30 cellular contexts compared by ENCODE assay signal in genomic region chr1:31959521-31959920, GRCh38. TPM values are rescaled to one million over a fixed set of nuclear protein-coding genes. Genes with fewer than 3 reads are reported as not detected.
DNase-seq lines count a peak whose midpoint lies in the region; ATAC-seq, FAIRE-seq and TF ChIP-seq lines count a peak whose summit lies in the region.
"Had no signal": no experiment of that assay in that cellular context is flagged by ENCODE, and none has a peak within 500 bp of the region (broad histone marks: within the 10 kb centered on the region; RNA-seq: fewer than 3 reads in every experiment).

No MANE protein-coding gene starts in this region.

- intact Hi-C loops in activated CD4-positive, alpha-beta memory T cell treated with anti-CD3 and anti-CD28 coated beads for 36 hours (cut with micrococcal nuclease), result no loop called here
- intact Hi-C loops in GM12878 (cut with micrococcal nuclease; ENCODE audit: unreplicated experiment), result no loop called here

- no peak overlapping the region for H2BK15ac ChIP-seq in neuronal stem cell (ENCODE audit: low read length)

- no peak overlapping the region for H3K9ac ChIP-seq in GM12878 (ENCODE audit: control insufficient read depth, insufficient read depth, low read length)
- no peak overlapping the region for H3K9ac ChIP-seq in neuronal stem cell (ENCODE audit: low read depth, low read length, poor library complexity)
- H3K9ac ChIP-seq: BLaER1 had no signal

- in situ Hi-C loops in GM12878 (cut with MboI), result no loop called here

- no peak overlapping the region for H2BK5ac ChIP-seq in neuronal stem cell (ENCODE audit: low read length)

- TF ChIP-seq CTCF in GM12878 (IDR thresholded peaks at IDR 0.05 in 2 of 3, conservative IDR thresholded peaks at IDR 0.05 in 1 of 3; ENCODE audit: control insufficient read depth in 2 of 3, extremely low read depth in 1 of 3, insufficient read depth in 1 of 3, low read depth in 3 of 3, low read length in 3 of 3), result no peak

- no peak for ATAC-seq in GM12878
- ATAC-seq in HG03045 (IDR thresholded peaks at IDR 0.05; ENCODE audit: unreplicated experiment), result no peak
- ATAC-seq: gastroesophageal sphincter, HepG2, T-cell, upper lobe of right lung had no signal

- peak overlapping the region; percentile 48 for H3K27ac Mint-ChIP-seq in activated CD4-positive, alpha-beta memory T cell treated with anti-CD3 and anti-CD28 coated beads, Interleukin-2, amount 10 ng/mL, durations not matched to agents 7 days and 5 days
- no peak overlapping the region for H3K27ac Mint-ChIP-seq in activated CD4-positive, alpha-beta memory T cell treated with anti-CD3 and anti-CD28 coated beads for 36 hours
- peak overlapping the region; percentile 7 to 89 (median 52) for H3K27ac Mint-ChIP-seq in CD8-positive, alpha-beta memory T cell

- no peak overlapping the region for H3K23ac ChIP-seq in neuronal stem cell (ENCODE audit: low read depth, low read length, poor library complexity)

- H3K4me3 ChIP-seq in CD8-positive, alpha-beta memory T cell (ENCODE audit: low read length), result no peak overlapping the region
- H3K4me3 ChIP-seq in GM12878 (no peak overlapping the region), neuronal stem cell (ENCODE audit: low read length in 2 of 2) (no peak overlapping the region), small intestine (ENCODE audit: low read depth in 1 of 2, low read length in 2 of 2) (no peak overlapping the region)
- H3K4me3 ChIP-seq: BLaER1, gastroesophageal sphincter, prostate gland, sigmoid colon, SJSA1, upper lobe of right lung had no signal

- WGBS in GM12878 (ENCODE audit: insufficient coverage, insufficient replicate concordance, low lambda C conversion rate, missing lambda C conversion rate), result 94% methylated on average over 4 of the region's 4 CpGs
- no CpG with 5 or more reads among the region's 4 CpGs for WGBS in neuronal stem cell (ENCODE audit: extremely low coverage in 2 of 2, insufficient read length in 2 of 2, insufficient replicate concordance in 1 of 2), 2 donors
- 98 to 99% (median 98%) methylated on average over 4 of the region's 4 CpGs for WGBS in small intestine, 3 donors

- H4K91ac ChIP-seq in neuronal stem cell (ENCODE audit: low read depth, low read length, poor library complexity), result no peak overlapping the region

- peaks cover 87% of the 10 kb centered on the region for H3K4me1 Mint-ChIP-seq in activated CD4-positive, alpha-beta memory T cell treated with anti-CD3 and anti-CD28 coated beads, Interleukin-2, amount 10 ng/mL, durations not matched to agents 7 days and 5 days
- peaks cover 63% of the 10 kb centered on the region for H3K4me1 Mint-ChIP-seq in activated CD4-positive, alpha-beta memory T cell treated with anti-CD3 and anti-CD28 coated beads for 36 hours (ENCODE audit: low read depth)
- H3K4me1 Mint-ChIP-seq in CD8-positive, alpha-beta memory T cell, result peaks cover 46 to 83% (median 70%) of the 10 kb centered on the region in 3 donors

- no peak overlapping the region for H4K8ac ChIP-seq in neuronal stem cell (ENCODE audit: low read depth, low read length)

- no peak overlapping the region for H2BK120ac ChIP-seq in neuronal stem cell (ENCODE audit: low read depth, low read length)

- no TSS peak for BruUV-seq in GM12878 (replicated peaks; lab: Mats Ljungman, UMichigan)

- no peak overlapping the region for H3K4ac ChIP-seq in neuronal stem cell (ENCODE audit: low read length)

- H2AFZ ChIP-seq in GM12878 (ENCODE audit: control insufficient read depth, low read depth, low read length) (no peak overlapping the region), neuronal stem cell (ENCODE audit: low read length) (no peak overlapping the region)

- H3K9me3 ChIP-seq in CD8-positive, alpha-beta memory T cell (ENCODE audit: low read length), result no peaks in the 10 kb centered on the region
- H3K9me3 ChIP-seq in GM12878 (replicated peaks; ENCODE audit: control insufficient read depth, insufficient read depth, low read length) (no peaks in the 10 kb centered on the region), neuronal stem cell (replicated peaks in 1 of 2; ENCODE audit: control insufficient read depth in 2 of 2, insufficient read depth in 1 of 2, low read depth in 1 of 2, low read length in 2 of 2) (no peaks in the 10 kb centered on the region), small intestine (ENCODE audit: control insufficient read depth, low read depth) (no peaks in the 10 kb centered on the region)
- H3K9me3 ChIP-seq: BLaER1, gastroesophageal sphincter, prostate gland, sigmoid colon, SJSA1, upper lobe of right lung had no signal

- no peak for DNase-seq in activated CD4-positive, alpha-beta memory T cell treated with anti-CD3 and anti-CD28 coated beads, Interleukin-2, amount 10 ng/mL, durations not matched to agents 7 days and 5 days
- DNase-seq in activated CD4-positive, alpha-beta memory T cell treated with anti-CD3 and anti-CD28 coated beads for 36 hours, result no peak
- no peak for DNase-seq in CD8-positive, alpha-beta memory T cell
- DNase-seq in GM12878 (ENCODE audit: low read depth, low spot score) (no peak), neuronal stem cell (ENCODE audit: low spot score) (no peak), small intestine (no peak), DMS153 treated with DMSO at 0.1 percent for 48 hours (lab: John Stamatoyannopoulos, UW; ENCODE audit: unreplicated experiment) (no peak)
- DNase-seq: ACHN; activated CD8-positive, alpha-beta memory T cell treated with anti-CD3 and anti-CD28 coated beads, Interleukin-2, amount 50 U/mL, for 48 hours; activated effector memory CD4-positive, alpha-beta T cell treated with anti-CD3 and anti-CD28 coated beads, Interleukin-2, amount 50 U/mL, for 16 hours; amygdala; cortex of kidney; NCI-H1092; NCI-H187; NCI-H69; stimulated activated CD4-positive, alpha-beta T cell treated with anti-CD3 and anti-CD28 coated beads, Interleukin-15, amount 100 ng/mL, for 24 hours; T-cell; upper lobe of right lung had no signal

- no peaks in the 10 kb centered on the region for H3K9me3 Mint-ChIP-seq in activated CD4-positive, alpha-beta memory T cell treated with anti-CD3 and anti-CD28 coated beads, Interleukin-2, amount 10 ng/mL, durations not matched to agents 7 days and 5 days
- H3K9me3 Mint-ChIP-seq in activated CD4-positive, alpha-beta memory T cell treated with anti-CD3 and anti-CD28 coated beads for 36 hours, result no peaks in the 10 kb centered on the region
- H3K9me3 Mint-ChIP-seq in CD8-positive, alpha-beta memory T cell, result no peaks in the 10 kb centered on the region
- H3K9me3 Mint-ChIP-seq: T-cell had no signal

- no peak overlapping the region for H3K27ac ChIP-seq in CD8-positive, alpha-beta memory T cell (ENCODE audit: low read depth, low read length)
- H3K27ac ChIP-seq in GM12878 (ENCODE audit: control insufficient read depth, insufficient read depth) (peak overlapping the region; percentile 41), neuronal stem cell (replicated peaks; ENCODE audit: low read length) (no peak overlapping the region), small intestine (ENCODE audit: low read depth in 1 of 2, low read length in 1 of 2) (no peak overlapping the region)
- H3K27ac ChIP-seq: BLaER1, gastroesophageal sphincter, HL-60, prostate gland, sigmoid colon, SJSA1, upper lobe of right lung had no signal

- RAD21 ChIA-PET in GM12878 (lab: Charles Lee; ENCODE audit: unreplicated experiment), result interaction anchor here (3.5 to 6.7 kb wide), 3 partner anchors 17 to 46 kb away, joined by 8 to 157 read pairs (median 65); partner anchors contain the start of gene PTP4A2

- TF ChIP-seq POLR2A in GM12878 (IDR thresholded peaks at IDR 0.05; ENCODE audit: low read depth, low read length), result no peak

- H3K4me3 Mint-ChIP-seq in activated CD4-positive, alpha-beta memory T cell treated with anti-CD3 and anti-CD28 coated beads, Interleukin-2, amount 10 ng/mL, durations not matched to agents 7 days and 5 days, result no peak overlapping the region
- H3K4me3 Mint-ChIP-seq in activated CD4-positive, alpha-beta memory T cell treated with anti-CD3 and anti-CD28 coated beads for 36 hours, result no peak overlapping the region
- no peak overlapping the region for H3K4me3 Mint-ChIP-seq in CD8-positive, alpha-beta memory T cell

- no peaks in the 10 kb centered on the region for H3K79me1 ChIP-seq in neuronal stem cell (ENCODE audit: low read depth, low read length)

- no peaks in the 10 kb centered on the region for H3K36me3 Mint-ChIP-seq in activated CD4-positive, alpha-beta memory T cell treated with anti-CD3 and anti-CD28 coated beads, Interleukin-2, amount 10 ng/mL, durations not matched to agents 7 days and 5 days (ENCODE audit: low read depth)
- H3K36me3 Mint-ChIP-seq in activated CD4-positive, alpha-beta memory T cell treated with anti-CD3 and anti-CD28 coated beads for 36 hours, result no peaks in the 10 kb centered on the region
- no peaks in the 10 kb centered on the region for H3K36me3 Mint-ChIP-seq in CD8-positive, alpha-beta memory T cell
- H3K36me3 Mint-ChIP-seq: T-cell had no signal

- H2BK12ac ChIP-seq in neuronal stem cell (ENCODE audit: low read length), result no peak overlapping the region

- no peak for TF ChIP-seq EP300 in GM12878 (IDR thresholded peaks at IDR 0.05; ENCODE audit: borderline replicate concordance in 1 of 2, control insufficient read depth in 1 of 2, low read depth in 2 of 2, low read length in 2 of 2)

- H3K4me1 ChIP-seq in CD8-positive, alpha-beta memory T cell (ENCODE audit: insufficient read depth, low read length), result peaks cover 57% of the 10 kb centered on the region
- H3K4me1 ChIP-seq in GM12878 (ENCODE audit: control insufficient read depth, insufficient read depth, low read length), result peaks cover 85% of the 10 kb centered on the region
- peaks cover 10 to 13% of the 10 kb centered on the region in 2 donors for H3K4me1 ChIP-seq in neuronal stem cell (ENCODE audit: control insufficient read depth in 2 of 2, insufficient read depth in 1 of 2, low read depth in 1 of 2, low read length in 2 of 2)
- peaks cover 9 to 11% of the 10 kb centered on the region in 2 donors for H3K4me1 ChIP-seq in small intestine (ENCODE audit: control insufficient read depth in 2 of 2, insufficient read depth in 1 of 2, low read depth in 1 of 2, low read length in 1 of 2)
- H3K4me1 ChIP-seq: prostate gland had no signal

- no peaks in the 10 kb centered on the region for H3K27me3 ChIP-seq in CD8-positive, alpha-beta memory T cell (ENCODE audit: insufficient read depth, low read length, poor library complexity, severe bottlenecking)
- H3K27me3 ChIP-seq in GM12878 (replicated peaks in 1 of 2; ENCODE audit: control insufficient read depth in 2 of 2, insufficient read depth in 2 of 2, low read length in 1 of 2) (no peaks in the 10 kb centered on the region), neuronal stem cell (ENCODE audit: control insufficient read depth in 3 of 3, insufficient read depth in 3 of 3, low read depth in 1 of 3, low read length in 3 of 3) (peaks cover 0 to 4% (median 0%) of the 10 kb centered on the region in 3 experiments), small intestine (ENCODE audit: control insufficient read depth in 2 of 2, insufficient read depth in 2 of 2, low read length in 2 of 2) (no peaks in the 10 kb centered on the region)
- H3K27me3 ChIP-seq: BLaER1, gastroesophageal sphincter, sigmoid colon, SJSA1, upper lobe of right lung had no signal

- no peak overlapping the region for H3K14ac ChIP-seq in neuronal stem cell (ENCODE audit: low read length)

- no peaks in the 10 kb centered on the region for H3K36me3 ChIP-seq in CD8-positive, alpha-beta memory T cell (ENCODE audit: insufficient read depth, low read length)
- H3K36me3 ChIP-seq in GM12878 (ENCODE audit: control insufficient read depth in 2 of 2, insufficient read depth in 2 of 2, low read length in 1 of 2), result no peaks in the 10 kb centered on the region
- no peaks in the 10 kb centered on the region for H3K36me3 ChIP-seq in neuronal stem cell (replicated peaks in 1 of 2; ENCODE audit: control insufficient read depth in 2 of 2, insufficient read depth in 2 of 2, low read length in 2 of 2)
- no peaks in the 10 kb centered on the region for H3K36me3 ChIP-seq in small intestine (ENCODE audit: control insufficient read depth in 2 of 2, insufficient read depth in 2 of 2, low read length in 2 of 2)
- H3K36me3 ChIP-seq: BLaER1, gastroesophageal sphincter, prostate gland, sigmoid colon, SJSA1, upper lobe of right lung had no signal

- CTCF ChIA-PET in activated CD4-positive, alpha-beta memory T cell treated with anti-CD3 and anti-CD28 coated beads, Interleukin-2, amount 10 ng/mL, durations not matched to agents 7 days and 5 days (lab: Charles Lee), result interaction anchor here (17.7 kb wide), 1 partner anchor 17 kb away, joined by 395 read pairs; the partner anchor contains the start of gene PTP4A2
- CTCF ChIA-PET in activated CD4-positive, alpha-beta memory T cell treated with anti-CD3 and anti-CD28 coated beads for 36 hours (lab: Charles Lee), result interaction anchor here (6.7 to 16.0 kb wide), 2 partner anchors 20 to 145 kb away, joined by 120 to 487 read pairs; partner anchors contain the start of genes PTP4A2 and SPOCD1
- CTCF ChIA-PET in CD8-positive, alpha-beta memory T cell (lab: Charles Lee), result interaction anchor here (7.2 kb wide), 1 partner anchor 18 kb away, joined by 136 read pairs; the partner anchor contains the start of gene PTP4A2
- CTCF ChIA-PET in GM12878 (lab: Yijun Ruan, JAX), result interaction anchor here (3.1 to 16.3 kb wide), 3 partner anchors 20 to 44 kb away, joined by 12 to 565 read pairs (median 68); partner anchors contain the start of gene PTP4A2

- H4K20me1 ChIP-seq in GM12878 (ENCODE audit: control insufficient read depth, insufficient read depth), result no peaks in the 10 kb centered on the region
- H4K20me1 ChIP-seq: BLaER1 had no signal

- no peak for TF ChIP-seq RAD21 in GM12878 (IDR thresholded peaks at IDR 0.05; ENCODE audit: insufficient read depth, low read depth, low read length)

- no peak overlapping the region for H3K18ac ChIP-seq in neuronal stem cell (ENCODE audit: low read length)

- H3K79me2 ChIP-seq in GM12878 (ENCODE audit: control insufficient read depth, insufficient read depth, low read length), result peaks cover 16% of the 10 kb centered on the region

- no peaks in the 10 kb centered on the region for H3K27me3 Mint-ChIP-seq in activated CD4-positive, alpha-beta memory T cell treated with anti-CD3 and anti-CD28 coated beads, Interleukin-2, amount 10 ng/mL, durations not matched to agents 7 days and 5 days
- no peaks in the 10 kb centered on the region for H3K27me3 Mint-ChIP-seq in activated CD4-positive, alpha-beta memory T cell treated with anti-CD3 and anti-CD28 coated beads for 36 hours
- H3K27me3 Mint-ChIP-seq in CD8-positive, alpha-beta memory T cell, result no peaks in the 10 kb centered on the region
- H3K27me3 Mint-ChIP-seq: T-cell had no signal

- peak overlapping the region; percentile 57 for H2AK5ac ChIP-seq in neuronal stem cell (ENCODE audit: low read depth, low read length)

- no peak overlapping the region for H3K4me2 ChIP-seq in GM12878 (ENCODE audit: control insufficient read depth, insufficient read depth)
- no peak overlapping the region for H3K4me2 ChIP-seq in neuronal stem cell (ENCODE audit: insufficient read depth, low read length, poor library complexity, severe bottlenecking)
- H3K4me2 ChIP-seq: BLaER1 had no signal

- FAIRE-seq in GM12878 (lab: Jason Lieb, UNC) (no peak), small intestine (lab: Jason Lieb, UNC) (no peak)
- FAIRE-seq: bronchial epithelial cell, D721Med, endometrium, HepG2, islet of Langerhans had no signal

- POLR2A ChIA-PET in activated CD4-positive, alpha-beta memory T cell treated with anti-CD3 and anti-CD28 coated beads, Interleukin-2, amount 10 ng/mL, durations not matched to agents 7 days and 5 days (lab: Charles Lee), result interaction anchor here (0.8 to 6.6 kb wide), 4 partner anchors 16 to 56 kb away, joined by 3 to 82 read pairs (median 26); partner anchors contain the start of gene PTP4A2
- POLR2A ChIA-PET in activated CD4-positive, alpha-beta memory T cell treated with anti-CD3 and anti-CD28 coated beads for 36 hours (lab: Charles Lee), result no interaction called here
- POLR2A ChIA-PET in CD8-positive, alpha-beta memory T cell (lab: Charles Lee), result interaction anchor here (0.9 kb wide), 1 partner anchor 15 kb away, joined by 4 read pairs; no protein-coding TSS in a partner anchor
- POLR2A ChIA-PET in GM12878 (lab: Charles Lee), result interaction anchor here (0.5 to 3.3 kb wide), 3 partner anchors 16 to 142 kb away, joined by 4 to 30 read pairs (median 8); partner anchors contain the start of gene PTP4A2

- SMC1A ChIA-PET in GM12878 (lab: Charles Lee; ENCODE audit: uncharacterized antibody, unreplicated experiment), result interaction anchor here (1.3 to 7.7 kb wide), 6 partner anchors 10 to 66 kb away, joined by 3 to 98 read pairs (median 15); partner anchors contain the start of gene PTP4A2

RNA-seq across cellular contexts. Expression of gene PTP4A2, which starts 21.4 kb away (rescaled TPM):
- total RNA-seq in activated CD4-positive, alpha-beta memory T cell treated with anti-CD3 and anti-CD28 coated beads, Interleukin-2, amount 10 ng/mL, durations not matched to agents 7 days and 5 days, result 100 to 1,000 TPM; 337 to 349 TPM
- total RNA-seq in activated CD4-positive, alpha-beta memory T cell treated with anti-CD3 and anti-CD28 coated beads for 36 hours, result 100 to 1,000 TPM; 275 to 285 TPM
- 100 to 1,000 TPM; 339 to 368 TPM for total RNA-seq in CD8-positive, alpha-beta memory T cell
- polyA plus RNA-seq in CD8-positive, alpha-beta memory T cell, result 598 TPM
- 309 and 320 TPM in 2 replicates for total RNA-seq in GM12878 (2013; cell fraction: nucleolus; rRNA removed)
- total RNA-seq in GM12878 (2014; rRNA removed) (334 and 416 TPM in 2 replicates), GM12878 (2014; rRNA removed; fragmentation: Illumina TruSeq; extraction: Trizol) (390 and 401 TPM in 2 replicates), GM12878 (2021) (348 and 360 TPM in 2 replicates)
- 133 TPM for polyA plus RNA-seq in GM12878 (2011; ENCODE audit: low read depth)
- polyA plus RNA-seq in GM12878 (2011; rRNA removed) (909 and 1,265 TPM in 2 replicates), GM12878 (2014; fragmentation: Illumina TruSeq; extraction: Trizol) (547 and 710 TPM in 2 replicates), GM12878 (2014; fragmentation: Nextera tagmentation; extraction: Ambion mirVana) (100 to 1,000 TPM; 268 to 424 TPM), GM12878 (2014; rRNA removed) (180 and 224 TPM in 2 replicates), GM12878 (2016; fragmentation: Nextera tagmentation; extraction: Ambion mirVana) (100 to 1,000 TPM; 232 to 423 TPM), small intestine (100 to 1,000 TPM; 115 to 129 (median 120) TPM)
- 152 and 181 TPM in 2 replicates for polyA plus RNA-seq in GM12878 (2011; cell fraction: cytosol; rRNA removed)
- 120 and 153 TPM in 2 replicates for polyA plus RNA-seq in GM12878 (2011; cell fraction: nucleus; rRNA removed)
- polyA plus RNA-seq in GM12878 (2012), result 252 and 315 TPM in 2 replicates
- polyA minus RNA-seq in GM12878 (2011; rRNA and poly(A)+ RNA removed), result 326 and 414 TPM in 2 replicates
- polyA minus RNA-seq in GM12878 (2011; cell fraction: cytosol; rRNA and poly(A)+ RNA removed), result 268 and 284 TPM in 2 replicates
- polyA minus RNA-seq in GM12878 (2011; cell fraction: nucleus; rRNA and poly(A)+ RNA removed), result 63.8 and 72.4 TPM in 2 replicates
- 306 TPM for polyA plus RNA-seq in neuronal stem cell (2013, experiment 1 of 2)
- 334 TPM for polyA plus RNA-seq in neuronal stem cell (2013, experiment 2 of 2)

RNA-seq across cellular contexts. Expression of gene KHDRBS1, which starts 54.1 kb away (rescaled TPM):
- total RNA-seq in activated CD4-positive, alpha-beta memory T cell treated with anti-CD3 and anti-CD28 coated beads, Interleukin-2, amount 10 ng/mL, durations not matched to agents 7 days and 5 days, result 100 to 1,000 TPM; 168 to 169 TPM
- 100 to 1,000 TPM; 200 to 203 TPM for total RNA-seq in activated CD4-positive, alpha-beta memory T cell treated with anti-CD3 and anti-CD28 coated beads for 36 hours
- 100 to 1,000 TPM; 210 TPM for total RNA-seq in CD8-positive, alpha-beta memory T cell
- polyA plus RNA-seq in CD8-positive, alpha-beta memory T cell, result 117 TPM
- total RNA-seq in GM12878 (2013; cell fraction: nucleolus; rRNA removed), result 64.4 and 68.6 TPM in 2 replicates
- 70.5 and 82.1 TPM in 2 replicates for total RNA-seq in GM12878 (2014; rRNA removed)
- total RNA-seq in GM12878 (2014; rRNA removed; fragmentation: Illumina TruSeq; extraction: Trizol), result 94.4 and 96.7 TPM in 2 replicates
- 197 and 204 TPM in 2 replicates for total RNA-seq in GM12878 (2021)
- 86.5 TPM for polyA plus RNA-seq in GM12878 (2011; ENCODE audit: low read depth)
- polyA plus RNA-seq in GM12878 (2011; rRNA removed), result 55.8 and 75.1 TPM in 2 replicates
- 45.5 and 56.2 TPM in 2 replicates for polyA plus RNA-seq in GM12878 (2011; cell fraction: cytosol; rRNA removed)
- 47.1 and 71.8 TPM in 2 replicates for polyA plus RNA-seq in GM12878 (2011; cell fraction: nucleus; rRNA removed)
- polyA plus RNA-seq in GM12878 (2012), result 125 and 131 TPM in 2 replicates
- 163 and 170 TPM in 2 replicates for polyA plus RNA-seq in GM12878 (2014; fragmentation: Illumina TruSeq; extraction: Trizol)
- 10 to 100 TPM; 42.5 to 97.6 TPM for polyA plus RNA-seq in GM12878 (2014; fragmentation: Nextera tagmentation; extraction: Ambion mirVana)
- 90.0 and 97.9 TPM in 2 replicates for polyA plus RNA-seq in GM12878 (2014; rRNA removed)
- polyA plus RNA-seq in GM12878 (2016; fragmentation: Nextera tagmentation; extraction: Ambion mirVana), result 100 to 1,000 TPM; 142 to 157 TPM
- polyA minus RNA-seq in GM12878 (2011; rRNA and poly(A)+ RNA removed), result 29.4 and 34.5 TPM in 2 replicates
- 36.6 and 38.2 TPM in 2 replicates for polyA minus RNA-seq in GM12878 (2011; cell fraction: cytosol; rRNA and poly(A)+ RNA removed)
- 16.7 and 34.1 TPM in 2 replicates for polyA minus RNA-seq in GM12878 (2011; cell fraction: nucleus; rRNA and poly(A)+ RNA removed)
- polyA plus RNA-seq in neuronal stem cell (2013, experiment 1 of 2), result 280 TPM
- 296 TPM for polyA plus RNA-seq in neuronal stem cell (2013, experiment 2 of 2)
- 10 to 100 TPM; 50.1 to 97.8 (median 57.6) TPM for polyA plus RNA-seq in small intestine
